ENCODE assay signal across 29 cellular contexts in the genomic region with DNA sequence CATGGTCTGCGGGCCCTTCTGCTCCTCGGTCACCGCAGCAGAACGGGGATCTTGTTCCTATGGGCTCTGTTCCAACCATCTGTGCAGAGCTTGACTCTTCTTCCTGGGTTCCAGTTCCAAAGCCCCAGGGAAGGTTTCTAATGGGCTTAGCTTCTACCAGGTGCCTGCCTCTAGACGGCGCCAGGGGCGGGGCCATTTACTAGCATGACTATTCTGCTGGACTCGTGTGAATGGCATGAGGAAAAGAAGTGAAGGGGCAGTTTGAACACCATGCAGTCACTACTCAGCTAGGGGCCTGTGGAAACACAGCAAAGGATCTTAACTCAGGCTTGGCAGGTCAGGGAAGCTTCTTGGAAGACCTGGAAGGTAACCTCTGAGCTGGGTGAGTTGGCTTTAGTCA.
DNase-seq lines count a peak whose midpoint lies in the region; ATAC-seq, FAIRE-seq and TF ChIP-seq lines count a peak whose summit lies in the region.
"Had no signal": no experiment of that assay in that cellular context is flagged by ENCODE, and none has a peak within 500 bp of the region (broad histone marks: within the 10 kb centered on the region; RNA-seq: fewer than 3 reads in every experiment).

No MANE protein-coding gene starts in this region.

- H3K36me3 ChIP-seq in MG63 (no peaks in the 10 kb centered on the region), K562 (ENCODE audit: control insufficient read depth, insufficient read depth, low read length) (no peaks in the 10 kb centered on the region), trophoblast cell (ENCODE audit: control insufficient read depth in 1 of 2, insufficient read depth in 2 of 2, low read length in 2 of 2) (no peaks in the 10 kb centered on the region)
- H3K36me3 ChIP-seq: lower lobe of right lung, pancreas, right atrium auricular region, transverse colon, WERI-Rb-1 had no signal

- H3K9me3 ChIP-seq in MG63 (no peaks in the 10 kb centered on the region), K562 (replicated peaks; ENCODE audit: control insufficient read depth, insufficient read depth, low read depth, low read length) (no peaks in the 10 kb centered on the region), trophoblast cell (ENCODE audit: insufficient read depth, low read depth, low read length) (peaks cover 2% of the 10 kb centered on the region)
- H3K9me3 ChIP-seq: body of pancreas, lower lobe of right lung, mucosa of descending colon, pancreas, right atrium auricular region, transverse colon had no signal

- POLR2A ChIA-PET in K562 (lab: Yijun Ruan, JAX) = interaction anchor here (1.5 kb wide), 1 partner anchor 8 kb away, joined by 3 read pairs; no protein-coding TSS in a partner anchor

- 2% methylated on average over 8 of the region's 8 CpGs for WGBS in K562 (ENCODE audit: insufficient coverage, low coverage, missing lambda C conversion rate)
- WGBS in trophoblast cell (ENCODE audit: extremely low coverage, insufficient coverage, insufficient read length) = no CpG with 5 or more reads among the region's 8 CpGs

- no peaks in the 10 kb centered on the region for H3K9me1 ChIP-seq in K562 (ENCODE audit: control insufficient read depth, insufficient read depth, low read length)

- no peak overlapping the region for H3K18ac ChIP-seq in trophoblast cell (ENCODE audit: low read length)

- H3K4me3 ChIP-seq in MG63 = no peak overlapping the region
- H3K4me3 ChIP-seq in K562 = no peak overlapping the region
- H3K4me3 ChIP-seq in trophoblast cell (ENCODE audit: low read depth, low read length) = no peak overlapping the region
- H3K4me3 ChIP-seq: body of pancreas, lower lobe of right lung, mucosa of descending colon, pancreas, right atrium auricular region, smooth muscle cell, transverse colon had no signal

- TF ChIP-seq POLR2A in K562 (conservative IDR thresholded peaks at IDR 0.05) = no peak

- DNase-seq in NCI-H82 (lab: John Stamatoyannopoulos, UW) = peak; percentile 31
- DNase-seq in NCI-H82 treated with DMSO at 0.1 percent for 48 hours (lab: John Stamatoyannopoulos, UW; ENCODE audit: unreplicated experiment) = no peak
- DNase-seq in MG63 = peak; percentile 56
- no peak for DNase-seq in K562 (ENCODE audit: extremely low read depth in 1 of 4, low spot score in 3 of 4)
- peak; percentile 30 to 45 for DNase-seq in trophoblast cell
- no peak for DNase-seq in amniotic stem cell (lab: John Stamatoyannopoulos, UW)
- no peak for DNase-seq in NCI-H345 treated with DMSO at 0.1 percent for 48 hours (lab: John Stamatoyannopoulos, UW; ENCODE audit: unreplicated experiment)
- DNase-seq: activated CD4-positive, alpha-beta T cell treated with anti-CD3 and anti-CD28 coated beads for 48 hours; activated gamma-delta T cell; activated naive CD8-positive, alpha-beta T cell treated with anti-CD3 and anti-CD28 coated beads, Interleukin-2, amount 50 U/mL, for 24 hours; activated T-cell treated with anti-CD3 and anti-CD28 coated beads, Interleukin-2, amount 50 U/mL, for 24 hours; body of pancreas; CD4-positive, alpha-beta T cell; H7; KBM-7; lower lobe of right lung; mucosa of descending colon; NCI-H1436; NCI-H774; pancreas; stimulated activated CD4-positive, alpha-beta T cell treated with anti-CD3 and anti-CD28 coated beads, Interleukin-2, amount 100 ng/mL, for 24 hours; transverse colon; WERI-Rb-1 had no signal

- no peak for FAIRE-seq in K562 (lab: Jason Lieb, UNC)
- FAIRE-seq: A204.1, endothelial cell of umbilical vein, G401.6, pancreas had no signal

- intact Hi-C loops in K562 (cut with micrococcal nuclease) = no loop called here

- H3K23ac ChIP-seq in trophoblast cell (ENCODE audit: low read length) = no peak overlapping the region

- H3K4me1 ChIP-seq in K562 (replicated peaks in 1 of 2; ENCODE audit: control insufficient read depth in 2 of 2, insufficient read depth in 2 of 2, low read length in 2 of 2) (no peaks in the 10 kb centered on the region), trophoblast cell (ENCODE audit: control insufficient read depth in 1 of 2, insufficient read depth in 2 of 2, low read length in 2 of 2) (no peaks in the 10 kb centered on the region)
- H3K4me1 ChIP-seq: body of pancreas, lower lobe of right lung, pancreas, transverse colon had no signal

- no peak overlapping the region for H3K14ac ChIP-seq in trophoblast cell (ENCODE audit: low read length)

- CTCF ChIA-PET in K562 (lab: Yijun Ruan, JAX; ENCODE audit: low intra/inter-chr PET ratio) = no interaction called here

- no peaks in the 10 kb centered on the region for H3K79me2 ChIP-seq in K562 (ENCODE audit: control insufficient read depth, insufficient read depth, low read length)
- no peaks in the 10 kb centered on the region for H3K79me2 ChIP-seq in trophoblast cell (ENCODE audit: control insufficient read depth, insufficient read depth, low read length, poor library complexity)

- TF ChIP-seq CTCF in K562 (IDR thresholded peaks at IDR 0.05 in 2 of 3, conservative IDR thresholded peaks at IDR 0.05 in 1 of 3; ENCODE audit: insufficient read depth in 2 of 3, low read depth in 1 of 3, low read length in 3 of 3) = no peak

- H3K4me2 ChIP-seq in K562 (ENCODE audit: insufficient read depth, low read length) (no peak overlapping the region), trophoblast cell (ENCODE audit: low read length) (no peak overlapping the region)
- H3K4me2 ChIP-seq: smooth muscle cell had no signal

- H2BK12ac ChIP-seq in trophoblast cell (ENCODE audit: low read length) = no peak overlapping the region

- H3K27me3 ChIP-seq in MG63 (no peaks in the 10 kb centered on the region), K562 (ENCODE audit: control insufficient read depth in 2 of 2, insufficient read depth in 2 of 2, low read length in 2 of 2) (peaks cover 26 to 71% of the 10 kb centered on the region in 2 experiments), trophoblast cell (ENCODE audit: insufficient read depth, low read length) (no peaks in the 10 kb centered on the region)
- H3K27me3 ChIP-seq: body of pancreas, pancreas, right atrium auricular region had no signal

- no peak overlapping the region for H4K12ac ChIP-seq in trophoblast cell (ENCODE audit: low read depth, low read length)

- H4K8ac ChIP-seq in trophoblast cell (ENCODE audit: low read depth, low read length) = no peak overlapping the region

- no peak overlapping the region for H2AFZ ChIP-seq in K562 (ENCODE audit: low read depth, low read length)
- no peak overlapping the region for H2AFZ ChIP-seq in trophoblast cell (ENCODE audit: insufficient read depth, low read length, poor library complexity)

- no peaks in the 10 kb centered on the region; the same call in 1 of the 2 replicates for H4K20me1 ChIP-seq in K562 (replicated peaks; ENCODE audit: control insufficient read depth, insufficient read depth, low read length)

- TF ChIP-seq EP300 in K562 (IDR thresholded peaks at IDR 0.05; ENCODE audit: low read length) = no peak

- no peak overlapping the region for H2BK120ac ChIP-seq in trophoblast cell (ENCODE audit: insufficient read depth, low read length, poor library complexity)

- no peak overlapping the region for H3K27ac ChIP-seq in K562 (ENCODE audit: extremely low read depth, low read depth, low read length)
- H3K27ac ChIP-seq in trophoblast cell (ENCODE audit: low read depth, low read length) = no peak overlapping the region
- H3K27ac ChIP-seq: body of pancreas, lower lobe of right lung, pancreas, right atrium auricular region, transverse colon, WERI-Rb-1 had no signal

- H3K9ac ChIP-seq in K562 (ENCODE audit: insufficient read depth in 1 of 2, low read depth in 2 of 2, low read length in 2 of 2) (no peak overlapping the region), trophoblast cell (ENCODE audit: low read length) (no peak overlapping the region)

- H3K4ac ChIP-seq in trophoblast cell (ENCODE audit: low read depth, low read length) = no peak overlapping the region

- no peaks in the 10 kb centered on the region for H3K79me1 ChIP-seq in trophoblast cell (ENCODE audit: low read length)

- no TSS peak for BruUV-seq in K562 (replicated peaks; lab: Mats Ljungman, UMichigan)

- no peak overlapping the region for H2BK5ac ChIP-seq in trophoblast cell (ENCODE audit: low read depth, low read length, poor library complexity)

- H2AK5ac ChIP-seq in trophoblast cell (ENCODE audit: low read length) = no peak overlapping the region

- H4K91ac ChIP-seq in trophoblast cell (ENCODE audit: low read depth, low read length) = no peak overlapping the region

- no peak for TF ChIP-seq RAD21 in K562 (CRISPR knock-in tag; conservative IDR thresholded peaks at IDR 0.05 in 1 of 2, IDR thresholded peaks at IDR 0.05 in 1 of 2)

- in situ Hi-C loops in K562 (cut with MboI) = no loop called here

- ATAC-seq in K562 (peak; percentile 52), HG03439 (IDR thresholded peaks at IDR 0.05; ENCODE audit: unreplicated experiment) (no peak)
- ATAC-seq: activated naive CD8-positive, alpha-beta T cell treated with anti-CD3 and anti-CD28 coated beads, Interleukin-2, amount 50 U/mL, for 24 hours; body of pancreas; lower lobe of right lung; mucosa of descending colon; pancreas had no signal

TF ChIP-seq in K562, 482 proteins besides CTCF, POLR2A, EP300 and RAD21 (continues in another document):
- no peak for TF ChIP-seq LCOR (CRISPR knock-in tag; IDR thresholded peaks at IDR 0.05)
- TF ChIP-seq RHOXF2B (CRISPR knock-in tag; conservative IDR thresholded peaks at IDR 0.05) = no peak
- TF ChIP-seq NR4A1 (CRISPR knock-in tag; IDR thresholded peaks at IDR 0.05) = no peak
- no peak for TF ChIP-seq NR4A1 (tag; IDR thresholded peaks at IDR 0.05)
- no peak for TF ChIP-seq GTF2F1 (IDR thresholded peaks at IDR 0.05; ENCODE audit: low read depth, low read length)
- TF ChIP-seq NFE2L1 (tag; IDR thresholded peaks at IDR 0.05; ENCODE audit: borderline replicate concordance, low read depth) = no peak
- TF ChIP-seq ZNF551 (CRISPR knock-in tag; IDR thresholded peaks at IDR 0.05) = no peak

Comparison
In these comparisons a context has a peak if more than half of its experiments do, and no peak if none do; other contexts are left out.
1. DNase-seq: peak in NCI-H82 (single experiment), MG63 (single experiment) and trophoblast cell (2 of 2); none in NCI-H82 treated with DMSO at 0.1 percent for 48 hours (single experiment), K562 (0 of 4), amniotic stem cell (single experiment) and NCI-H345 treated with DMSO at 0.1 percent for 48 hours (single experiment).